Comparison of ENCODE assay signal across 18 cellular contexts in genomic region chr2:108236676-108237335, GRCh38. TPM values are rescaled to one million over a fixed set of nuclear protein-coding genes. Genes with fewer than 3 reads are reported as not detected.
"Had no signal": no experiment of that assay in that cellular context is flagged by ENCODE, and none has a peak within 500 bp of the region (broad histone marks: within the 10 kb centered on the region; RNA-seq: fewer than 3 reads in every experiment).

No MANE protein-coding gene starts in this region.

- FAIRE-seq: islet of Langerhans had no signal

- H3K27me3 ChIP-seq: heart left ventricle, ovary, stomach, transverse colon had no signal

- H3K27ac ChIP-seq: dorsolateral prefrontal cortex, heart left ventricle, ovary, stomach, thoracic aorta, transverse colon had no signal

- H3K4me1 ChIP-seq: heart left ventricle, stomach, transverse colon had no signal

- ATAC-seq: heart left ventricle, left lobe of liver, natural killer cell, right cardiac atrium had no signal

- DNase-seq: cortex of kidney; dorsolateral prefrontal cortex; effector memory CD4-positive, alpha-beta T cell; erythroblast; heart left ventricle; hippocampal formation; natural killer cell; ovary; right cardiac atrium; small intestine; stimulated activated CD4-positive, alpha-beta T cell treated with anti-CD3 and anti-CD28 coated beads, Interleukin-12 subunit alpha, Interleukin-12 subunit beta, amount 100 ng/mL, for 4 hours; stimulated activated naive CD4-positive, alpha-beta T cell; stomach; substantia nigra; transverse colon had no signal

- H3K36me3 ChIP-seq: heart left ventricle, ovary, stomach, thoracic aorta, transverse colon had no signal

- H3K4me3 ChIP-seq: dorsolateral prefrontal cortex, heart left ventricle, ovary, stomach, thoracic aorta, transverse colon had no signal

- H3K9me3 ChIP-seq: ovary had no signal

RNA-seq across cellular contexts. Expression of gene SULT1C3, which starts 3.0 kb away (rescaled TPM):
- polyA plus RNA-seq: heart left ventricle, ovary, right cardiac atrium had no signal
